In genomic region chr7:69631131-69631530, GRCh38 we compare ENCODE assay signal across 21 cellular contexts.
"Had no signal": no experiment of that assay in that cellular context is flagged by ENCODE, and none has a peak within 500 bp of the region (broad histone marks: within the 10 kb centered on the region; RNA-seq: fewer than 3 reads in every experiment).

No MANE protein-coding gene starts in this region.

- H3K9ac ChIP-seq: neural progenitor cell had no signal

- H3K4me2 ChIP-seq: neural progenitor cell had no signal

- H3K9me3 ChIP-seq: lower lobe of right lung, mucosa of descending colon, spleen, tibial artery had no signal

- H2AFZ ChIP-seq: neural progenitor cell had no signal

- H3K27me3 ChIP-seq: spleen, tibial artery had no signal

- H3K4me1 ChIP-seq: lower lobe of right lung, tibial artery had no signal

- DNase-seq: activated CD4-positive, alpha-beta memory T cell treated with anti-CD3 and anti-CD28 coated beads for 36 hours; activated CD4-positive, alpha-beta T cell treated with anti-CD3 and anti-CD28 coated beads for 4 hours; activated CD4-positive, CD25-positive, alpha-beta regulatory T cell; activated effector memory CD4-positive, alpha-beta T cell treated with Interleukin-2 at 50 U/mL for 16 hours; activated naive CD4-positive, alpha-beta T cell treated with anti-CD3 and anti-CD28 coated beads, Interleukin-2, amount 10 ng/mL, durations not matched to agents 7 days and 5 days; activated naive CD8-positive, alpha-beta T cell treated with anti-CD3 and anti-CD28 coated beads, Interleukin-2, amount 50 U/mL, for 24 hours; activated T-cell treated with anti-CD3 and anti-CD28 coated beads, Interleukin-2, amount 50 U/mL, for 72 hours; anterior cingulate cortex; effector CD8-positive, alpha-beta T cell; foreskin melanocyte; immature natural killer cell; lower lobe of right lung; mesendoderm; mucosa of descending colon; retina; spleen; stimulated activated CD4-positive, alpha-beta T cell treated with anti-CD3 and anti-CD28 coated beads, Interleukin-4, amount 100 ng/mL, for 24 hours; stimulated activated naive CD8-positive, alpha-beta T cell treated with anti-CD3 and anti-CD28 coated beads, Interleukin-15, amount 100 ng/mL, for 72 hours; tibial artery had no signal

- ATAC-seq: activated naive CD8-positive, alpha-beta T cell treated with anti-CD3 and anti-CD28 coated beads, Interleukin-2, amount 50 U/mL, for 24 hours; left lobe of liver; lower lobe of right lung; mucosa of descending colon; stimulated activated naive CD8-positive, alpha-beta T cell treated with anti-CD3 and anti-CD28 coated beads, Interleukin-15, amount 100 ng/mL, for 72 hours had no signal

- H3K36me3 ChIP-seq: lower lobe of right lung, neural progenitor cell, spleen, tibial artery had no signal

- H3K27ac ChIP-seq: lower lobe of right lung, neural progenitor cell, spleen, tibial artery had no signal

- H3K4me3 ChIP-seq: lower lobe of right lung, mucosa of descending colon, neural progenitor cell, spleen, tibial artery had no signal
